In the genomic region with DNA sequence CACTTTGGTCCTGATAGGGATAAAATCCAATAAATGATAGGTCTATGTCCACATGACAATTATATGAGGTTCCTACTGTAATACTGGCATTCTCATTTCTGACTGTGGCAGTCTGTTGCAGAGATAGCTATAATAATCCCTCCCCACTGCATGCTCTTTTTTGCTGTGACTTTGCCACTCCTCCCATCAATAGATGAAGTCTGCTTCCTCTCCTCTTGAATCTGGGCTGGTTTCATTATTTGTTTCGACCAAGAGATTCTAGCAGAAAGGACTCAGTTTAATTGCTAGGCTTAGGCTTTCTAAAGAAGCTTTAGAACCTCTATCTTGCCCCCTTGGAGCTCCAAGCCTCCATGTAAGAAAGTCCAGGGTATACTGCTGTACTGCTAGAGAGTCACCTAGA, we compare ENCODE assay signal across 12 cellular contexts. TPM values are rescaled to one million over a fixed set of nuclear protein-coding genes. Genes with fewer than 3 reads are reported as not detected.
DNase-seq lines count a peak whose midpoint lies in the region; ATAC-seq, FAIRE-seq and TF ChIP-seq lines count a peak whose summit lies in the region.
"Had no signal": no experiment of that assay in that cellular context is flagged by ENCODE, and none has a peak within 500 bp of the region (broad histone marks: within the 10 kb centered on the region; RNA-seq: fewer than 3 reads in every experiment).

No MANE protein-coding gene starts in this region.

- peaks cover 2% of the 10 kb centered on the region for H3K36me3 Mint-ChIP-seq in activated CD8-positive, alpha-beta memory T cell treated with anti-CD3 and anti-CD28 coated beads, Interleukin-2, amount 10 ng/mL, durations not matched to agents 7 days and 5 days
- H3K36me3 Mint-ChIP-seq in stimulated activated memory B cell treated with anti-CD40 and anti-IgM and Interleukin-4, amounts not matched to agents 10 μg/mL and 1 μg/mL and 100 μg/mL, for 72 hours, result no peaks in the 10 kb centered on the region

- H3K4me1 ChIP-seq in ascending aorta (peaks cover 0 to 18% of the 10 kb centered on the region in 2 donors), kidney (ENCODE audit: control insufficient read depth in 1 of 2, insufficient read depth in 1 of 2, low read depth in 1 of 2, low read length in 2 of 2) (peaks cover 0 to 2% of the 10 kb centered on the region in 2 donors)
- H3K4me1 ChIP-seq: psoas muscle had no signal

- H3K36me3 ChIP-seq in ascending aorta (no peaks in the 10 kb centered on the region), kidney (ENCODE audit: control insufficient read depth in 1 of 2, insufficient read depth in 2 of 2, low read length in 2 of 2) (no peaks in the 10 kb centered on the region)

- H3K4me3 ChIP-seq in ascending aorta (no peak overlapping the region), kidney (ENCODE audit: low read length in 2 of 2) (no peak overlapping the region)
- H3K4me3 ChIP-seq: psoas muscle had no signal

- H3K4me3 Mint-ChIP-seq in activated CD8-positive, alpha-beta memory T cell treated with anti-CD3 and anti-CD28 coated beads, Interleukin-2, amount 10 ng/mL, durations not matched to agents 7 days and 5 days, result no peak overlapping the region
- no peak overlapping the region for H3K4me3 Mint-ChIP-seq in stimulated activated memory B cell treated with anti-CD40 and anti-IgM and Interleukin-4, amounts not matched to agents 10 μg/mL and 1 μg/mL and 100 μg/mL, for 72 hours

- H3K9me3 ChIP-seq in ascending aorta, result no peaks in the 10 kb centered on the region
- no peaks in the 10 kb centered on the region for H3K9me3 ChIP-seq in kidney (ENCODE audit: control insufficient read depth in 1 of 2, low read length in 2 of 2)
- H3K9me3 ChIP-seq: psoas muscle had no signal

- H3K4me1 Mint-ChIP-seq in activated CD8-positive, alpha-beta memory T cell treated with anti-CD3 and anti-CD28 coated beads, Interleukin-2, amount 10 ng/mL, durations not matched to agents 7 days and 5 days, result peaks cover 49% of the 10 kb centered on the region
- peaks cover 54% of the 10 kb centered on the region for H3K4me1 Mint-ChIP-seq in stimulated activated memory B cell treated with anti-CD40 and anti-IgM and Interleukin-4, amounts not matched to agents 10 μg/mL and 1 μg/mL and 100 μg/mL, for 72 hours

- intact Hi-C loops in ascending aorta (cut with DNase I) (no loop called here), kidney (cut with DNase I) (no loop called here)

- peak; percentile 10 for ATAC-seq in activated CD8-positive, alpha-beta memory T cell treated with anti-CD3 and anti-CD28 coated beads, Interleukin-2, amount 10 ng/mL, durations not matched to agents 7 days and 5 days
- ATAC-seq in HG03520 (IDR thresholded peaks at IDR 0.05; ENCODE audit: unreplicated experiment), result peak; percentile 38
- ATAC-seq in stimulated activated memory B cell treated with anti-CD40 and anti-IgM and Interleukin-4, amounts not matched to agents 10 μg/mL and 1 μg/mL and 100 μg/mL, for 72 hours, result no peak

- H3K27ac Mint-ChIP-seq in activated CD8-positive, alpha-beta memory T cell treated with anti-CD3 and anti-CD28 coated beads, Interleukin-2, amount 10 ng/mL, durations not matched to agents 7 days and 5 days, result peak overlapping the region; percentile 41
- peak overlapping the region; percentile 65 for H3K27ac Mint-ChIP-seq in stimulated activated memory B cell treated with anti-CD40 and anti-IgM and Interleukin-4, amounts not matched to agents 10 μg/mL and 1 μg/mL and 100 μg/mL, for 72 hours

- FAIRE-seq in kidney (lab: Jason Lieb, UNC), result no peak

- H3K27me3 Mint-ChIP-seq in activated CD8-positive, alpha-beta memory T cell treated with anti-CD3 and anti-CD28 coated beads, Interleukin-2, amount 10 ng/mL, durations not matched to agents 7 days and 5 days, result peaks cover 35% of the 10 kb centered on the region
- H3K27me3 Mint-ChIP-seq in stimulated activated memory B cell treated with anti-CD40 and anti-IgM and Interleukin-4, amounts not matched to agents 10 μg/mL and 1 μg/mL and 100 μg/mL, for 72 hours, result no peaks in the 10 kb centered on the region

- H3K9ac ChIP-seq in kidney (ENCODE audit: low read length in 2 of 2), result no peak overlapping the region

- CTCF ChIA-PET in activated CD8-positive, alpha-beta memory T cell treated with anti-CD3 and anti-CD28 coated beads, Interleukin-2, amount 10 ng/mL, durations not matched to agents 7 days and 5 days (lab: Charles Lee), result interaction anchor here (1.1 kb wide), 1 partner anchor 8 kb away, joined by 4 read pairs; no protein-coding TSS in a partner anchor

- H3K27ac ChIP-seq in ascending aorta (peak overlapping the region; percentile 59 to 64), kidney (ENCODE audit: low read depth in 2 of 2, low read length in 2 of 2) (no peak overlapping the region)

- H3K9me3 Mint-ChIP-seq in activated CD8-positive, alpha-beta memory T cell treated with anti-CD3 and anti-CD28 coated beads, Interleukin-2, amount 10 ng/mL, durations not matched to agents 7 days and 5 days (ENCODE audit: low read depth), result no peaks in the 10 kb centered on the region
- no peaks in the 10 kb centered on the region for H3K9me3 Mint-ChIP-seq in stimulated activated memory B cell treated with anti-CD40 and anti-IgM and Interleukin-4, amounts not matched to agents 10 μg/mL and 1 μg/mL and 100 μg/mL, for 72 hours

- no peak for TF ChIP-seq CTCF in ascending aorta (IDR thresholded peaks at IDR 0.05)
- no peak for TF ChIP-seq CTCF in kidney (IDR thresholded peaks at IDR 0.05; ENCODE audit: borderline replicate concordance, extremely low read depth, insufficient read depth)

- no peak for DNase-seq in activated CD8-positive, alpha-beta memory T cell treated with anti-CD3 and anti-CD28 coated beads, Interleukin-2, amount 10 ng/mL, durations not matched to agents 7 days and 5 days
- no peak for DNase-seq in activated CD8-positive, alpha-beta memory T cell treated with anti-CD3 and anti-CD28 coated beads, Interleukin-2, amount 50 U/mL, for 48 hours
- DNase-seq in ascending aorta (ENCODE audit: low spot score in 2 of 2) (no peak), kidney (no peak), hypothalamus (lab: John Stamatoyannopoulos, UW) (no peak)
- no peak for DNase-seq in stimulated activated naive CD4-positive, alpha-beta T cell (lab: John Stamatoyannopoulos, UW)
- DNase-seq: DMS79 treated with DMSO at 0.1 percent for 48 hours, NCI-H1092, NCI-H526, psoas muscle had no signal

- no peaks in the 10 kb centered on the region for H3K27me3 ChIP-seq in ascending aorta

RNA-seq across cellular contexts. Expression of a gene that starts 23.3 kb away (rescaled TPM):
- 100 to 1,000 TPM; 101 to 115 TPM for total RNA-seq in activated CD8-positive, alpha-beta memory T cell treated with anti-CD3 and anti-CD28 coated beads, Interleukin-2, amount 10 ng/mL, durations not matched to agents 7 days and 5 days
- 12.8 TPM for total RNA-seq in ascending aorta
- 63.8 TPM for total RNA-seq in kidney
- 8.9 TPM for polyA plus RNA-seq in kidney (ENCODE audit: insufficient read depth, low read depth, low replicate concordance)

Comparison
In these comparisons a context has a peak if more than half of its experiments do, and no peak if none do; other contexts are left out.
1. H3K27ac ChIP-seq: peak in ascending aorta (2 of 2); none in kidney (0 of 2).